ENCODE assay signal across 8 cellular contexts in genomic region chr2:224449212-224450147, GRCh38. TPM values are rescaled to one million over a fixed set of nuclear protein-coding genes. Genes with fewer than 3 reads are reported as not detected.
DNase-seq lines count a peak whose midpoint lies in the region; ATAC-seq, FAIRE-seq and TF ChIP-seq lines count a peak whose summit lies in the region.

No MANE protein-coding gene starts in this region.

- RAD21 ChIA-PET in GM12878 (lab: Charles Lee; ENCODE audit: unreplicated experiment) = no interaction called here

- no peaks in the 10 kb centered on the region for H3K9me3 ChIP-seq in GM12878 (replicated peaks; ENCODE audit: control insufficient read depth, insufficient read depth, low read length)

- no peaks in the 10 kb centered on the region for H3K36me3 ChIP-seq in KMS-11 (ENCODE audit: insufficient read depth)
- no peaks in the 10 kb centered on the region for H3K36me3 ChIP-seq in GM12878 (ENCODE audit: control insufficient read depth in 2 of 2, insufficient read depth in 2 of 2, low read length in 1 of 2)
- H3K36me3 ChIP-seq in mesendoderm (ENCODE audit: control insufficient read depth, insufficient read depth, low read length) = no peaks in the 10 kb centered on the region

- no peak overlapping the region for H2BK5ac ChIP-seq in mesendoderm (ENCODE audit: low read length)

- POLR2A ChIA-PET in GM12878 (lab: Charles Lee) = no interaction called here

- H3K79me2 ChIP-seq in KMS-11 (ENCODE audit: insufficient read depth, low read depth) (no peaks in the 10 kb centered on the region), GM12878 (ENCODE audit: control insufficient read depth, insufficient read depth, low read length) (no peaks in the 10 kb centered on the region), mesendoderm (ENCODE audit: control insufficient read depth, insufficient read depth, low read length) (no peaks in the 10 kb centered on the region)

- TF ChIP-seq POLR2A in GM12878 (IDR thresholded peaks at IDR 0.05; ENCODE audit: low read depth, low read length) = no peak

- no peak overlapping the region for H3K23ac ChIP-seq in mesendoderm (ENCODE audit: low read length)

- no peaks in the 10 kb centered on the region for H3K79me1 ChIP-seq in mesendoderm (ENCODE audit: low read length)

- H3K18ac ChIP-seq in mesendoderm (ENCODE audit: low read length) = no peak overlapping the region

- DNase-seq in NCI-H146 (lab: John Stamatoyannopoulos, UW) = peak; percentile 31
- no peak for DNase-seq in NCI-H146 treated with DMSO at 0.1 percent for 48 hours (lab: John Stamatoyannopoulos, UW; ENCODE audit: unreplicated experiment)
- no peak for DNase-seq in GM12878 (ENCODE audit: low read depth, low spot score)
- peak; percentile 32 for DNase-seq in mesendoderm
- no peak for DNase-seq in NCI-H510A treated with DMSO at 0.1 percent for 48 hours (lab: John Stamatoyannopoulos, UW)
- DNase-seq in activated CD4-positive, CD25-positive, alpha-beta regulatory T cell treated with anti-CD3 and anti-CD28 coated beads, Interleukin-2, amount 50 U/mL, for 72 hours = no peak
- no peak for DNase-seq in activated T-cell treated with anti-CD3 and anti-CD28 coated beads, Interleukin-2, amount 50 U/mL, for 48 hours

- in situ Hi-C loops in GM12878 (cut with MboI) = no loop called here

- H4K8ac ChIP-seq in mesendoderm (ENCODE audit: low read depth, low read length) = no peak overlapping the region

- H3K4me3 ChIP-seq in KMS-11 (IDR thresholded peaks at IDR 0.05; ENCODE audit: insufficient read depth, low read depth, low read length) (no peak overlapping the region), GM12878 (no peak overlapping the region), mesendoderm (ENCODE audit: low read length) (no peak overlapping the region)

- H4K5ac ChIP-seq in mesendoderm (ENCODE audit: low read length) = no peak overlapping the region

- TF ChIP-seq EP300 in GM12878 (IDR thresholded peaks at IDR 0.05; ENCODE audit: borderline replicate concordance in 1 of 2, control insufficient read depth in 1 of 2, low read depth in 2 of 2, low read length in 2 of 2) = no peak

- FAIRE-seq in GM12878 (lab: Jason Lieb, UNC) = no peak

- H2BK15ac ChIP-seq in mesendoderm (replicated peaks; ENCODE audit: low read depth) = no peak overlapping the region

- peak; percentile 79 for ATAC-seq in GM12878

- BruUV-seq in GM12878 (replicated peaks; lab: Mats Ljungman, UMichigan) = no TSS peak

- CTCF ChIA-PET in GM12878 (lab: Yijun Ruan, JAX) = interaction anchor here (0.6 to 2.4 kb wide), 16 partner anchors 8 to 480 kb away, joined by 3 to 10 read pairs (median 3); no protein-coding TSS in a partner anchor

- H2BK120ac ChIP-seq in mesendoderm (ENCODE audit: low read depth, low read length) = no peak overlapping the region

- no peak overlapping the region for H3K4me2 ChIP-seq in KMS-11
- H3K4me2 ChIP-seq in GM12878 (ENCODE audit: control insufficient read depth, insufficient read depth) = no peak overlapping the region
- no peak overlapping the region for H3K4me2 ChIP-seq in mesendoderm (ENCODE audit: low read length)

- H3K4ac ChIP-seq in mesendoderm (ENCODE audit: low read depth, low read length) = no peak overlapping the region

- H3K9ac ChIP-seq in KMS-11 (no peak overlapping the region), GM12878 (ENCODE audit: control insufficient read depth, insufficient read depth, low read length) (no peak overlapping the region), mesendoderm (ENCODE audit: low read length) (no peak overlapping the region)

- SMC1A ChIA-PET in GM12878 (lab: Charles Lee; ENCODE audit: uncharacterized antibody, unreplicated experiment) = interaction anchor here (0.7 to 1.8 kb wide), 7 partner anchors 19 to 1716 kb away, joined by 3 to 14 read pairs (median 3); no protein-coding TSS in a partner anchor

- WGBS in GM12878 (ENCODE audit: insufficient coverage, insufficient replicate concordance, low lambda C conversion rate, missing lambda C conversion rate) = 13% methylated on average over 4 of the region's 4 CpGs
- no CpG with 5 or more reads among the region's 4 CpGs for whole genome bisulfite sequencing in mesendoderm (ENCODE audit: extremely low coverage, insufficient coverage, low lambda C conversion rate)

- H3K4me1 ChIP-seq in KMS-11 (ENCODE audit: low read depth, poor library complexity, severe bottlenecking) (no peaks in the 10 kb centered on the region), GM12878 (ENCODE audit: control insufficient read depth, insufficient read depth, low read length) (no peaks in the 10 kb centered on the region), mesendoderm (ENCODE audit: control insufficient read depth, low read depth, low read length) (no peaks in the 10 kb centered on the region)

- no peak overlapping the region for H3K27ac ChIP-seq in KMS-11
- H3K27ac ChIP-seq in GM12878 (ENCODE audit: control insufficient read depth, insufficient read depth) = no peak overlapping the region
- no peak overlapping the region for H3K27ac ChIP-seq in mesendoderm (ENCODE audit: low read depth, low read length)

- H3K56ac ChIP-seq in mesendoderm (ENCODE audit: low read length) = no peak overlapping the region

- peak; percentile 34; the same call in 1 of the 2 replicates for TF ChIP-seq RAD21 in GM12878 (IDR thresholded peaks at IDR 0.05; ENCODE audit: insufficient read depth, low read depth, low read length)

- intact Hi-C loops in GM12878 (cut with micrococcal nuclease; ENCODE audit: unreplicated experiment) = loop anchor here (2.0 kb wide), 1 partner anchor 93 kb away; no protein-coding TSS in a partner anchor

- TF ChIP-seq CTCF in KMS-11 (conservative IDR thresholded peaks at IDR 0.05; ENCODE audit: low read depth, low read length) = peak; percentile 50; the same call in 1 of the 2 replicates
- peak; percentile 53 to 70 (median 61) for TF ChIP-seq CTCF in GM12878 (IDR thresholded peaks at IDR 0.05 in 2 of 3, conservative IDR thresholded peaks at IDR 0.05 in 1 of 3; ENCODE audit: control insufficient read depth in 2 of 3, extremely low read depth in 1 of 3, insufficient read depth in 1 of 3, low read depth in 3 of 3, low read length in 3 of 3)

- no peak overlapping the region for H2AK5ac ChIP-seq in mesendoderm (ENCODE audit: low read length)

- H3K27me3 ChIP-seq in KMS-11 (ENCODE audit: insufficient read depth, low read depth) (no peaks in the 10 kb centered on the region), GM12878 (replicated peaks in 1 of 2; ENCODE audit: control insufficient read depth in 2 of 2, insufficient read depth in 2 of 2, low read length in 1 of 2) (no peaks in the 10 kb centered on the region; a peak in 1 of 4 replicates), mesendoderm (ENCODE audit: insufficient read depth, low read length, poor library complexity) (no peaks in the 10 kb centered on the region)

- H4K20me1 ChIP-seq in KMS-11 (ENCODE audit: insufficient read depth) = no peaks in the 10 kb centered on the region
- H4K20me1 ChIP-seq in GM12878 (ENCODE audit: control insufficient read depth, insufficient read depth) = no peaks in the 10 kb centered on the region

- H2AFZ ChIP-seq in KMS-11 (ENCODE audit: low read depth) (no peak overlapping the region), GM12878 (ENCODE audit: control insufficient read depth, low read depth, low read length) (no peak overlapping the region)

TF ChIP-seq in GM12878, 131 proteins besides CTCF, POLR2A, EP300 and RAD21:
- TF ChIP-seq IRF4 (IDR thresholded peaks at IDR 0.05; ENCODE audit: low read depth, low read length) (no peak), MTA2 (IDR thresholded peaks at IDR 0.05; ENCODE audit: low read depth) (no peak), SMC3 (IDR thresholded peaks at IDR 0.05; ENCODE audit: borderline replicate concordance, low read length) (peak; percentile 61), STAT3 (IDR thresholded peaks at IDR 0.05; ENCODE audit: low read depth, low read length) (no peak), KAT2A (conservative IDR thresholded peaks at IDR 0.05; ENCODE audit: control insufficient read depth, low read depth, low read length) (no peak)

RNA-seq across cellular contexts. Expression of gene FAM124B, which starts 47.6 kb away (rescaled TPM):
- not detected in 2 replicates for total RNA-seq in GM12878 (2013; cell fraction: nucleolus; rRNA removed)
- total RNA-seq in GM12878 (2014; rRNA removed) (not detected in 2 replicates), GM12878 (2014; rRNA removed; fragmentation: Illumina TruSeq; extraction: Trizol) (not detected in 2 replicates), GM12878 (2021) (not detected in 2 replicates)
- not detected for polyA plus RNA-seq in GM12878 (2011; ENCODE audit: low read depth)
- polyA plus RNA-seq in GM12878 (2011; rRNA removed) (not detected in 2 replicates), GM12878 (2014; fragmentation: Illumina TruSeq; extraction: Trizol) (not detected in 2 replicates), GM12878 (2014; fragmentation: Nextera tagmentation; extraction: Ambion mirVana) (not detected), GM12878 (2014; rRNA removed) (not detected in 2 replicates), GM12878 (2016; fragmentation: Nextera tagmentation; extraction: Ambion mirVana) (not detected)
- not detected in 2 replicates for polyA plus RNA-seq in GM12878 (2011; cell fraction: cytosol; rRNA removed)
- not detected in 2 replicates for polyA plus RNA-seq in GM12878 (2011; cell fraction: nucleus; rRNA removed)
- polyA plus RNA-seq in GM12878 (2012) = not detected in 2 replicates
- polyA minus RNA-seq in GM12878 (2011; rRNA and poly(A)+ RNA removed) = not detected in 2 replicates
- not detected in 2 replicates for polyA minus RNA-seq in GM12878 (2011; cell fraction: cytosol; rRNA and poly(A)+ RNA removed)
- not detected in 2 replicates for polyA minus RNA-seq in GM12878 (2011; cell fraction: nucleus; rRNA and poly(A)+ RNA removed)
- 0.70 TPM for polyA plus RNA-seq in mesendoderm (2013, experiment 1 of 2)
- polyA plus RNA-seq in mesendoderm (2013, experiment 2 of 2) = 0.66 TPM

Comparison
In these comparisons a context has a peak if more than half of its experiments do, and no peak if none do; other contexts are left out.
1. DNase-seq: peak in NCI-H146 (single experiment) and mesendoderm (single experiment); none in NCI-H146 treated with DMSO at 0.1 percent for 48 hours (single experiment), GM12878 (single experiment), NCI-H510A treated with DMSO at 0.1 percent for 48 hours (single experiment), activated CD4-positive, CD25-positive, alpha-beta regulatory T cell treated with anti-CD3 and anti-CD28 coated beads, Interleukin-2, amount 50 U/mL, for 72 hours (single experiment) and activated T-cell treated with anti-CD3 and anti-CD28 coated beads, Interleukin-2, amount 50 U/mL, for 48 hours (0 of 2).